In genomic region chr12:49642370-49642802, GRCh38 we compare ENCODE assay signal across 2 cellular contexts.
TF ChIP-seq lines count a peak whose summit lies in the region.

No MANE protein-coding gene starts in this region.

TF ChIP-seq in HepG2, 621 proteins besides CTCF, POLR2A, EP300 and RAD21 (continues in another document):
- TF ChIP-seq DBP (CRISPR knock-in tag; IDR thresholded peaks at IDR 0.05; ENCODE audit: not compliant biosample characterization) (no peak), ZNF737 (CRISPR knock-in tag; IDR thresholded peaks at IDR 0.05; ENCODE audit: borderline replicate concordance) (no peak), ZNF781 (CRISPR knock-in tag; IDR thresholded peaks at IDR 0.05; ENCODE audit: borderline replicate concordance, not compliant biosample characterization) (no peak), MIER3 (CRISPR knock-in tag; IDR thresholded peaks at IDR 0.05; ENCODE audit: borderline replicate concordance) (peak; percentile 49; the same call in 1 of the 2 replicates), ZNF614 (CRISPR knock-in tag; IDR thresholded peaks at IDR 0.05; ENCODE audit: borderline replicate concordance) (peak; percentile 64; the same call in 1 of the 2 replicates), ZNF510 (CRISPR knock-in tag; IDR thresholded peaks at IDR 0.05; ENCODE audit: low read depth) (no peak), ZNF256 (CRISPR knock-in tag; conservative IDR thresholded peaks at IDR 0.05) (no peak), TCF12 (IDR thresholded peaks at IDR 0.05) (no peak), TCF12 (CRISPR knock-in tag; IDR thresholded peaks at IDR 0.05) (no peak), ZNF878 (CRISPR knock-in tag; IDR thresholded peaks at IDR 0.05) (no peak), ZNF451 (CRISPR knock-in tag; IDR thresholded peaks at IDR 0.05) (no peak), FOXO1 (CRISPR knock-in tag; IDR thresholded peaks at IDR 0.05) (no peak), ZNF18 (CRISPR knock-in tag; IDR thresholded peaks at IDR 0.05; ENCODE audit: insufficient replicate concordance) (no peak), PPARG (CRISPR knock-in tag; conservative IDR thresholded peaks at IDR 0.05) (no peak), ZNF264 (CRISPR knock-in tag; IDR thresholded peaks at IDR 0.05) (no peak), ZNF230 (CRISPR knock-in tag; IDR thresholded peaks at IDR 0.05) (peak; percentile 67; the same call in 1 of the 2 replicates), YEATS4 (CRISPR knock-in tag; IDR thresholded peaks at IDR 0.05; ENCODE audit: borderline replicate concordance) (peak; percentile 58; the same call in 1 of the 2 replicates), ZNF652 (CRISPR knock-in tag; IDR thresholded peaks at IDR 0.05; ENCODE audit: borderline replicate concordance, low read depth) (no peak), KDM6A (CRISPR knock-in tag; IDR thresholded peaks at IDR 0.05; ENCODE audit: low read depth) (0 out of 2 replicates have a peak, but pooled peaks have one; percentile 22), RBFOX2 (IDR thresholded peaks at IDR 0.05; ENCODE audit: low read depth, low read length) (peak; percentile 64), ZNF557 (CRISPR knock-in tag; IDR thresholded peaks at IDR 0.05) (no peak), ARID3A (IDR thresholded peaks at IDR 0.05; ENCODE audit: low read depth, low read length) (no peak), ZBTB4 (CRISPR knock-in tag; IDR thresholded peaks at IDR 0.05; ENCODE audit: borderline replicate concordance) (peak; percentile 47; the same call in 1 of the 2 replicates), TAF15 (IDR thresholded peaks at IDR 0.05; ENCODE audit: low read depth, low read length, poor library complexity, severe bottlenecking) (no peak), SUZ12 (IDR thresholded peaks at IDR 0.05; ENCODE audit: low read depth, low read length) (no peak), DR1 (CRISPR knock-in tag; IDR thresholded peaks at IDR 0.05) (peak; percentile 63; the same call in 1 of the 2 replicates), SATB2 (CRISPR knock-in tag; IDR thresholded peaks at IDR 0.05) (no peak), KDM5B (CRISPR knock-in tag; IDR thresholded peaks at IDR 0.05; ENCODE audit: borderline replicate concordance) (peak; percentile 28; the same call in 1 of the 2 replicates), GLI4 (CRISPR knock-in tag; IDR thresholded peaks at IDR 0.05; ENCODE audit: borderline replicate concordance) (no peak)

TF ChIP-seq in GM23338, 12 proteins besides CTCF, POLR2A, EP300 and RAD21:
- TF ChIP-seq EZH2phosphoT487 (IDR thresholded peaks at IDR 0.05; ENCODE audit: unreplicated experiment) (no peak), JUNB (IDR thresholded peaks at IDR 0.05; ENCODE audit: unreplicated experiment) (no peak), ZNF114 (CRISPR knock-in tag; IDR thresholded peaks at IDR 0.05) (no peak), ZNF462 (CRISPR knock-in tag; IDR thresholded peaks at IDR 0.05) (no peak), EZH2 (IDR thresholded peaks at IDR 0.05; ENCODE audit: low read depth, unreplicated experiment) (no peak)
